In the genomic region with DNA sequence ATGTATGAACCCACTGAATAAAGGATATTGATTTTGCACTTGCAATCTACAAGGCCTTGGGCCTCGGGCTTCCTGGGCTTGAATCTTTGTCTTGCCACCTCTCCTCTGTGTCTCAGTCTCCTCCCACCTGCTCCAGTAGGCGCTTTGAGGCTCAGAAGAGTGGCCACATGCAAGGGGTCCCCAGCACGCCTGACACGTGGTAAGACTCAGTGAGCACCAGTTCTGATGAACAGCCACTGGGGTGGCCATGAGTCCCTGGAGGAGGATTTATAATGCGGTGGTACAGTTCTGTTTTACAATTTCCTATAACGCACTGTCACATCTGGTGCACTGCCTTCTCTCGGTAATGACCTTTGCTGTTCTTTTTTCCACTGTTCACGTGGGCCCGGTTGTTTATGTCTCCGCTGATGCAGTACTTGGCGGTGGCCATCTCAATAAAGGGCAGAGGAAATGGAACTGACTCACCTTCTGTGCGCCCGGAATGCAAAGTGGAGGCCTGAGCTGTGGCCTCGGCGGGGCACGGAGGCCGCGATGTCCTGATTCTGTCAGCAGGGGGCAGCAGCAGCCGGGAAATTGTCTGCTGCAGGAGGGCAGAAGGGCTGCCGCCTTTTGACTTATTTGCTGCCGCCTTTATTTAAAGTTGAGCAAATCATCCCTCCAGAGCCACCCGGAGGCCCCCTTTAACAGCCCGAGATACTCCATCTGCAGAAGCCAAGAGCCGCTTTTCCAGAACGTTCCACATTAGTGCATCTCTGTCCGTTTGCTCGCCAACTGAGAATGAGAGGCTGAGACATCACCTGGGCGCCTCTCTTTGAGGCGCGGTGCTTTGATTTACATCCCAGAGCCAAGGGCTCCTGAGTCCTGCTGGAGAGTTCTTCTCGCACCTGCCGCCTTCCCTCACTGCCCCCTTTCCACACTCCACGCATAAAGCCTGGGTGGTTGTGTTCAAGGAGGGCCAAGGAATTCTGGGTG, we compare ENCODE assay signal across 8 cellular contexts. TPM values are rescaled to one million over a fixed set of nuclear protein-coding genes. Genes with fewer than 3 reads are reported as not detected.
DNase-seq lines count a peak whose midpoint lies in the region; ATAC-seq and TF ChIP-seq lines count a peak whose summit lies in the region.

No MANE protein-coding gene starts in this region.

- H3K36me3 ChIP-seq in OCI-LY1 (ENCODE audit: insufficient read depth, low read length) = no peaks in the 10 kb centered on the region; the same call in 1 of the 2 replicates

- H3K4me1 ChIP-seq in OCI-LY1 (ENCODE audit: insufficient read depth, low read length, severe bottlenecking) = peaks cover 15% of the 10 kb centered on the region

- DNase-seq in NCI-H2029 (lab: John Stamatoyannopoulos, UW) = peak; percentile 35
- DNase-seq in NCI-H2029 treated with DMSO at 0.1 percent for 48 hours (lab: John Stamatoyannopoulos, UW) = no peak
- peak; percentile 97 for DNase-seq in activated CD8-positive, alpha-beta memory T cell treated with anti-CD3 and anti-CD28 coated beads, Interleukin-2, amount 50 U/mL, for 48 hours
- peak; percentile 34 for DNase-seq in epithelial cell of prostate (ENCODE audit: low read depth, low spot score)
- peak; percentile 80 for DNase-seq in mucosa of gallbladder (ENCODE audit: low spot score)
- peak; percentile 76 to 79 for DNase-seq in stimulated activated CD8-positive, alpha-beta memory T cell treated with anti-CD3 and anti-CD28 coated beads, Interleukin-4, amount 100 ng/mL, for 1 hour (ENCODE audit: low read depth in 2 of 2, low spot score in 1 of 2)

- TF ChIP-seq CTCF in OCI-LY1 (IDR thresholded peaks at IDR 0.05; ENCODE audit: low read length) = peak; percentile 91

- H3F3A ChIP-seq in OCI-LY1 (ENCODE audit: insufficient read depth, low read length) = no peaks in the 10 kb centered on the region

- peaks cover 4% of the 10 kb centered on the region; the same call in 1 of the 2 replicates for H3K27me3 ChIP-seq in OCI-LY1 (ENCODE audit: insufficient read depth, low read length)

- H3K4me3 ChIP-seq in OCI-LY1 (ENCODE audit: low read depth, low read length, poor library complexity, severe bottlenecking) = no peak overlapping the region

- H3K9me2 ChIP-seq in OCI-LY1 (ENCODE audit: low read depth, low read length) = no peaks in the 10 kb centered on the region

- no peaks in the 10 kb centered on the region for H3K9me3 ChIP-seq in OCI-LY1 (ENCODE audit: low read length)

- peak overlapping the region; percentile 31; the same call in 1 of the 2 replicates for H3K9ac ChIP-seq in OCI-LY1 (ENCODE audit: low read length)

- H3K4me2 ChIP-seq in OCI-LY1 (ENCODE audit: low read length) = peak overlapping the region; percentile 22; the same call in 1 of the 2 replicates

- no peak overlapping the region for H2AFZ ChIP-seq in OCI-LY1 (ENCODE audit: low read length)

- H3K27ac ChIP-seq in OCI-LY1 (ENCODE audit: low read depth, low read length, poor library complexity, severe bottlenecking) = no peak overlapping the region
- no peak overlapping the region for H3K27ac ChIP-seq in epithelial cell of prostate

- ATAC-seq in HG03196 (IDR thresholded peaks at IDR 0.05; ENCODE audit: unreplicated experiment) = peak; percentile 76

- no peaks in the 10 kb centered on the region for H3K79me2 ChIP-seq in OCI-LY1 (ENCODE audit: insufficient read depth, low read length)

- no peaks in the 10 kb centered on the region for H4K20me1 ChIP-seq in OCI-LY1 (ENCODE audit: insufficient read depth, low read length)

RNA-seq across cellular contexts. Expression of a gene that starts 6.0 kb away (rescaled TPM):
- total RNA-seq in mucosa of gallbladder = 48.1 TPM

RNA-seq across cellular contexts. Expression of a gene that starts 34.9 kb away (rescaled TPM):
- total RNA-seq in mucosa of gallbladder = not detected
